ENCODE assay signal across 9 cellular contexts in the genomic region with DNA sequence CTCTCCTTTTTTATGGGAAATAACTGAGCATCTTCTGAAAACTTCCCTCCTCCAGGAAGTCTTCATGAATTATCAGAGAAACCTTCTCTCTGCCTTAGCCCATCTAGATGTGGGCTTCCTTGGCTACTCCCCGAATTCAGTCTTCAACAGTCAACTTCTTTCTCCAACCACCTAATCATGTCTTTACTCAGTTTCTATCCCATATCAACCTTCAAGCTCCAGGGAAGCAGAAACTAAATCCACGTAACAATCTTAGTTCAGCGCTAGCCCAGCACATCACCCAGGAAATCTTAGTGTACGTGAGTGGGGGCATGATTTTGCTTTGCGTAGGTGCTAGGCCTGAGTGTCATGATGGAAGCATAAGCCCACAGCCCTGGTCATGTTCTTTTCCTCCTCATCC. TPM values are rescaled to one million over a fixed set of nuclear protein-coding genes. Genes with fewer than 3 reads are reported as not detected.
"Had no signal": no experiment of that assay in that cellular context is flagged by ENCODE, and none has a peak within 500 bp of the region (broad histone marks: within the 10 kb centered on the region; RNA-seq: fewer than 3 reads in every experiment).

No MANE protein-coding gene starts in this region.

- DNase-seq: IMR-90, KBM-7, KG1 had no signal

- H3K27ac ChIP-seq: HL-60 had no signal

- H3K4me3 ChIP-seq: K562 had no signal

- H3K27ac Mint-ChIP-seq: IgD-negative memory B cell had no signal

- H3K36me3 Mint-ChIP-seq: IgD-negative memory B cell had no signal

RNA-seq across cellular contexts. Expression of a gene that starts 12.7 kb away (rescaled TPM):
- total RNA-seq: HepG2, HT-29, HT1080, IMR-90, K562 had no signal
- polyA plus RNA-seq: HepG2, IgD-negative memory B cell, IMR-90, K562 had no signal

RNA-seq across cellular contexts. Expression of a gene that starts 35.9 kb away (rescaled TPM):
- total RNA-seq: HepG2, HT-29, HT1080, IMR-90 had no signal
- polyA plus RNA-seq: HepG2, IMR-90, K562 had no signal
